1 cellular context compared by ENCODE assay signal in the genomic region with DNA sequence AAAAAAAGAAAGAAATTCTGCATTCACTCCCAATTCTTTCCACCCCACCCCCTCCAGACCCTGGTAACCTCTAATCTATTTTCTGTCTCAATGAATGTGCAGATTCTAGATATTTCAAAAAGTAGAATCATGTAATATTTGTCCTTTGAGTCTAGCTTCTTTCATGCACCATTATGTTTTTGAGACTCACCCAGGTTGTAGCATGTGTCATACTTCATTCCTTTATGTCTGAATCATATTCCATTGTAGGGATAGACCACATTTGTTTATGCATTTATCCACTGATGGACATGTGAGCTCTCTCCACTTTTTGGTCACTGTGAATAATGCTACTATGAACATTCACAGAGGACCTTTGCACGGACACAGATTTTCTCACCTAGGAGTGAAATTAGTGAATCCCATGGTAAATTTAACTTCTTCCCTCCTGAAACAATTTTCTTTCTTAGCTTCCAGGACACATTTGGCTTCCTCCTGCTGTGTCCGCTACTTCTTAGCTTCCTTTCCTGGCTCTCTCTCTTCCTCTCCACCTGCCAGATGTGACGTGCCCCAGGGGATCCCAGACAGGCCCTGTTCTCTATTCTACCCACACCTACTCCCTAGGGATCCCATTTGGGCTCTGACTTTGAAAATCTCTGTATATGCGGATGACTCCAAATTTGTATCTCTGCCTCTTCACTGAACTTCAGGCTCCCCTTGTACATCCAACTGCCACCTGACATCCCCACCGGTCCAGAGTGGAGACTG.
TF ChIP-seq lines count a peak whose summit lies in the region.

No MANE protein-coding gene starts in this region.

TF ChIP-seq in GM12878, 131 proteins besides CTCF, POLR2A, EP300 and RAD21:
- TF ChIP-seq IKZF2 (IDR thresholded peaks at IDR 0.05) = peak in 1 of 2 experiments; percentile 17; a peak in 1 of 4 replicates
- TF ChIP-seq, protein P1, sequence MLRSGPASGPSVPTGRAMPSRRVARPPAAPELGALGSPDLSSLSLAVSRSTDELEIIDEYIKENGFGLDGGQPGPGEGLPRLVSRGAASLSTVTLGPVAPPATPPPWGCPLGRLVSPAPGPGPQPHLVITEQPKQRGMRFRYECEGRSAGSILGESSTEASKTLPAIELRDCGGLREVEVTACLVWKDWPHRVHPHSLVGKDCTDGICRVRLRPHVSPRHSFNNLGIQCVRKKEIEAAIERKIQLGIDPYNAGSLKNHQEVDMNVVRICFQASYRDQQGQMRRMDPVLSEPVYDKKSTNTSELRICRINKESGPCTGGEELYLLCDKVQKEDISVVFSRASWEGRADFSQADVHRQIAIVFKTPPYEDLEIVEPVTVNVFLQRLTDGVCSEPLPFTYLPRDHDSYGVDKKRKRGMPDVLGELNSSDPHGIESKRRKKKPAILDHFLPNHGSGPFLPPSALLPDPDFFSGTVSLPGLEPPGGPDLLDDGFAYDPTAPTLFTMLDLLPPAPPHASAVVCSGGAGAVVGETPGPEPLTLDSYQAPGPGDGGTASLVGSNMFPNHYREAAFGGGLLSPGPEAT (IDR thresholded peaks at IDR 0.05; ENCODE audit: low read depth) = no peak
- TF ChIP-seq MEF2B (IDR thresholded peaks at IDR 0.05; ENCODE audit: partially characterized antibody, poor library complexity, severe bottlenecking) = peak; percentile 69
- no peak for TF ChIP-seq NFYA (IDR thresholded peaks at IDR 0.05; ENCODE audit: borderline replicate concordance, low read depth, low read length)
- peak; percentile 38 for TF ChIP-seq IKZF1 (conservative IDR thresholded peaks at IDR 0.05)
- no peak for TF ChIP-seq ZNF622 (IDR thresholded peaks at IDR 0.05)
